ENCODE assay signal across 1 cellular context in the genomic region with DNA sequence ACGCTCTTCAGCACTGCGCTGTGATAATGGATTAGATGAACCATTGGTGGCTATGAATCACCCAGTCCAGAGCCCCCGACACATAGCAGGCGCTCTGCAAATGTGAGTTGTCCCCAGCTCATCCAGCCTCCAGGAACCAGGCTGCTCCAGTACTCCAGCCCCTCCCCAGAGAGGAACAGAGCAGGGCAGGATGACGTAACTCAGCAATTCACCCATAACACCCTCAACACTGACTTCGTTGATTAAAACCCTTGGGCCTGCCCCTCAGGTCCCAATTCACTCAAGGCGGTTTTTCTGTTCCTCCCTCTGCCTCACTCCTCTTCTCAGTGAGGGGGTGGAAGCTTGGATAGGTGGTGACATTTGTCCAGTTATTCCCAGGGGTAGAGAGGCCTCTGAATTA.
TF ChIP-seq lines count a peak whose summit lies in the region.

No MANE protein-coding gene starts in this region.

TF ChIP-seq in K562, 482 proteins besides CTCF, POLR2A, EP300 and RAD21:
- TF ChIP-seq ATF7 (IDR thresholded peaks at IDR 0.05) (peak; percentile 90), ZKSCAN8 (CRISPR knock-in tag; IDR thresholded peaks at IDR 0.05) (no peak), HMGN3 (IDR thresholded peaks at IDR 0.05; ENCODE audit: borderline replicate concordance, extremely low read depth, insufficient read length, low read depth, low read length) (no peak), JUN (IDR thresholded peaks at IDR 0.05; ENCODE audit: borderline replicate concordance, low read depth, low read length) (peak; percentile 47; the same call in 1 of the 2 replicates), JUN (CRISPR knock-in tag; IDR thresholded peaks at IDR 0.05; ENCODE audit: borderline replicate concordance) (no peak), JUND (IDR thresholded peaks at IDR 0.05; ENCODE audit: borderline replicate concordance, low read depth, low read length) (peak; percentile 78), JUND (tag; IDR thresholded peaks at IDR 0.05; ENCODE audit: borderline replicate concordance, low read depth, low read length) (peak; percentile 64; the same call in 1 of the 3 replicates), SPI1 (IDR thresholded peaks at IDR 0.05; ENCODE audit: borderline replicate concordance, low read depth, low read length) (peak; percentile 33; the same call in 1 of the 2 replicates), CEBPG (CRISPR knock-in tag; IDR thresholded peaks at IDR 0.05) (peak; percentile 32; the same call in 1 of the 2 replicates), CEBPG (tag; conservative IDR thresholded peaks at IDR 0.05 in 1 of 2, IDR thresholded peaks at IDR 0.05 in 1 of 2) (peak in 1 of 2 experiments; percentile 75; a peak in 2 of 4 replicates), ZKSCAN3 (CRISPR knock-in tag; IDR thresholded peaks at IDR 0.05) (no peak), CEBPB (tag; IDR thresholded peaks at IDR 0.05) (0 out of 2 replicates have a peak, but pooled peaks have one; percentile 24)
- TF ChIP-seq, protein P1, sequence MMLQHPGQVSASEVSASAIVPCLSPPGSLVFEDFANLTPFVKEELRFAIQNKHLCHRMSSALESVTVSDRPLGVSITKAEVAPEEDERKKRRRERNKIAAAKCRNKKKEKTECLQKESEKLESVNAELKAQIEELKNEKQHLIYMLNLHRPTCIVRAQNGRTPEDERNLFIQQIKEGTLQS (IDR thresholded peaks at IDR 0.05) = peak; percentile 85
- TF ChIP-seq, protein P1 (CRISPR knock-in tag; conservative IDR thresholded peaks at IDR 0.05) = no peak
- TF ChIP-seq, protein P2, sequence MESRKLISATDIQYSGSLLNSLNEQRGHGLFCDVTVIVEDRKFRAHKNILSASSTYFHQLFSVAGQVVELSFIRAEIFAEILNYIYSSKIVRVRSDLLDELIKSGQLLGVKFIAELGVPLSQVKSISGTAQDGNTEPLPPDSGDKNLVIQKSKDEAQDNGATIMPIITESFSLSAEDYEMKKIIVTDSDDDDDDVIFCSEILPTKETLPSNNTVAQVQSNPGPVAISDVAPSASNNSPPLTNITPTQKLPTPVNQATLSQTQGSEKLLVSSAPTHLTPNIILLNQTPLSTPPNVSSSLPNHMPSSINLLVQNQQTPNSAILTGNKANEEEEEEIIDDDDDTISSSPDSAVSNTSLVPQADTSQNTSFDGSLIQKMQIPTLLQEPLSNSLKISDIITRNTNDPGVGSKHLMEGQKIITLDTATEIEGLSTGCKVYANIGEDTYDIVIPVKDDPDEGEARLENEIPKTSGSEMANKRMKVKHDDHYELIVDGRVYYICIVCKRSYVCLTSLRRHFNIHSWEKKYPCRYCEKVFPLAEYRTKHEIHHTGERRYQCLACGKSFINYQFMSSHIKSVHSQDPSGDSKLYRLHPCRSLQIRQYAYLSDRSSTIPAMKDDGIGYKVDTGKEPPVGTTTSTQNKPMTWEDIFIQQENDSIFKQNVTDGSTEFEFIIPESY (CRISPR knock-in tag; IDR thresholded peaks at IDR 0.05) = no peak
